16 cellular contexts compared by ENCODE assay signal in genomic region chr1:54002544-54003248, GRCh38. TPM values are rescaled to one million over a fixed set of nuclear protein-coding genes. Genes with fewer than 3 reads are reported as not detected.
DNase-seq lines count a peak whose midpoint lies in the region; ATAC-seq and TF ChIP-seq lines count a peak whose summit lies in the region.
"Had no signal": no experiment of that assay in that cellular context is flagged by ENCODE, and none has a peak within 500 bp of the region (broad histone marks: within the 10 kb centered on the region; RNA-seq: fewer than 3 reads in every experiment).

No MANE protein-coding gene starts in this region.

- no peak for ATAC-seq in activated CD8-positive, alpha-beta memory T cell treated with anti-CD3 and anti-CD28 coated beads, Interleukin-2, amount 10 ng/mL, durations not matched to agents 7 days and 5 days
- ATAC-seq in HG03159 (IDR thresholded peaks at IDR 0.05; ENCODE audit: unreplicated experiment) = no peak

- peaks cover 35% of the 10 kb centered on the region for H3K9me3 ChIP-seq in endodermal cell (ENCODE audit: control insufficient read depth, low read length)
- no peaks in the 10 kb centered on the region for H3K9me3 ChIP-seq in A673 (ENCODE audit: low read depth, low read length, poor library complexity, severe bottlenecking)
- no peaks in the 10 kb centered on the region for H3K9me3 ChIP-seq in BE2C

- peak; percentile 37 for DNase-seq in activated CD8-positive, alpha-beta memory T cell treated with anti-CD3 and anti-CD28 coated beads for 24 hours
- DNase-seq in activated CD8-positive, alpha-beta memory T cell treated with anti-CD3 and anti-CD28 coated beads, Interleukin-2, amount 10 ng/mL, durations not matched to agents 7 days and 5 days = no peak
- DNase-seq in endodermal cell = no peak
- DNase-seq in osteocyte (ENCODE audit: extremely low spot score, unreplicated experiment) = peak; percentile 54
- DNase-seq in A673 (ENCODE audit: low spot score) = no peak
- no peak for DNase-seq in BE2C
- DNase-seq: AML-193; CD4-positive, alpha-beta memory T cell; GDM1; HCEC 1CT; HFFc6 had no signal

- H3K4me3 Mint-ChIP-seq in activated CD8-positive, alpha-beta memory T cell treated with anti-CD3 and anti-CD28 coated beads, Interleukin-2, amount 10 ng/mL, durations not matched to agents 7 days and 5 days = no peak overlapping the region
- H3K4me3 Mint-ChIP-seq in endodermal cell (no peak overlapping the region), osteocyte (ENCODE audit: unreplicated experiment) (no peak overlapping the region)
- H3K4me3 Mint-ChIP-seq: CD4-positive, alpha-beta memory T cell; HFFc6 had no signal

- no peak overlapping the region for H3K9ac ChIP-seq in endodermal cell (ENCODE audit: extremely low read depth, low read length, poor library complexity, severe bottlenecking)
- H3K9ac ChIP-seq: BLaER1 treated with 17β-estradiol and CSF1 and Interleukin-3, amounts not matched to agents 10 nM and 100 nM had no signal

- no peaks in the 10 kb centered on the region for H3K9me3 Mint-ChIP-seq in activated CD8-positive, alpha-beta memory T cell treated with anti-CD3 and anti-CD28 coated beads, Interleukin-2, amount 10 ng/mL, durations not matched to agents 7 days and 5 days (ENCODE audit: low read depth)
- peaks cover 29% of the 10 kb centered on the region for H3K9me3 Mint-ChIP-seq in endodermal cell
- no peaks in the 10 kb centered on the region for H3K9me3 Mint-ChIP-seq in osteocyte (ENCODE audit: unreplicated experiment)

- 88 to 100% methylated on average over 2 to 9 of the region's 9 CpGs for WGBS in endodermal cell (ENCODE audit: insufficient coverage in 1 of 2, insufficient read length in 1 of 2), 2 experiments

- H3K36me3 Mint-ChIP-seq in activated CD8-positive, alpha-beta memory T cell treated with anti-CD3 and anti-CD28 coated beads, Interleukin-2, amount 10 ng/mL, durations not matched to agents 7 days and 5 days = no peaks in the 10 kb centered on the region
- H3K36me3 Mint-ChIP-seq in endodermal cell (ENCODE audit: low read depth) (peaks cover 2% of the 10 kb centered on the region), osteocyte (ENCODE audit: unreplicated experiment) (no peaks in the 10 kb centered on the region)
- H3K36me3 Mint-ChIP-seq: CD4-positive, alpha-beta memory T cell had no signal

- no peaks in the 10 kb centered on the region for H3K4me1 Mint-ChIP-seq in activated CD8-positive, alpha-beta memory T cell treated with anti-CD3 and anti-CD28 coated beads, Interleukin-2, amount 10 ng/mL, durations not matched to agents 7 days and 5 days
- H3K4me1 Mint-ChIP-seq in endodermal cell (peaks cover 3% of the 10 kb centered on the region), osteocyte (ENCODE audit: unreplicated experiment) (no peaks in the 10 kb centered on the region)
- H3K4me1 Mint-ChIP-seq: CD4-positive, alpha-beta memory T cell had no signal

- no peak overlapping the region for H3K27ac ChIP-seq in endodermal cell (ENCODE audit: low read depth, low read length)
- no peak overlapping the region for H3K27ac ChIP-seq in A673 (ENCODE audit: low read depth, low read length, poor library complexity, severe bottlenecking)
- H3K27ac ChIP-seq: BLaER1 treated with 17β-estradiol and CSF1 and Interleukin-3, amounts not matched to agents 10 nM and 100 nM; HL-60 had no signal

- TF ChIP-seq CTCF in endodermal cell (conservative IDR thresholded peaks at IDR 0.05) = no peak
- TF ChIP-seq CTCF in osteocyte (IDR thresholded peaks at IDR 0.05) = no peak
- no peak for TF ChIP-seq CTCF in A673 (conservative IDR thresholded peaks at IDR 0.05; ENCODE audit: low read depth, low read length)
- no peak for TF ChIP-seq CTCF in BE2C (IDR thresholded peaks at IDR 0.05; ENCODE audit: low read depth, low read length)

- POLR2A ChIA-PET in A673 (lab: Charles Lee; ENCODE audit: low non-redundant PET) = no interaction called here

- peak overlapping the region; percentile 61 for H3K4me3 ChIP-seq in endodermal cell (ENCODE audit: low read length)
- no peak overlapping the region for H3K4me3 ChIP-seq in A673 (ENCODE audit: low read depth, low read length, poor library complexity, severe bottlenecking)
- no peak overlapping the region for H3K4me3 ChIP-seq in BE2C (ENCODE audit: low read depth, low read length)
- H3K4me3 ChIP-seq: BLaER1 treated with 17β-estradiol and CSF1 and Interleukin-3, amounts not matched to agents 10 nM and 100 nM had no signal

- intact Hi-C loops in A673 (cut with micrococcal nuclease; ENCODE audit: unreplicated experiment) = no loop called here

- BruUV-seq in A673 (replicated peaks; lab: Mats Ljungman, UMichigan) = no TSS peak

- no peaks in the 10 kb centered on the region for H3K36me3 ChIP-seq in endodermal cell (ENCODE audit: control insufficient read depth, insufficient read depth, low read length)
- H3K36me3 ChIP-seq in A673 (ENCODE audit: insufficient read depth, low read length, poor library complexity, severe bottlenecking) = no peaks in the 10 kb centered on the region
- H3K36me3 ChIP-seq in BE2C = no peaks in the 10 kb centered on the region
- H3K36me3 ChIP-seq: BLaER1 treated with 17β-estradiol and CSF1 and Interleukin-3, amounts not matched to agents 10 nM and 100 nM had no signal

- no peak overlapping the region for H3K27ac Mint-ChIP-seq in activated CD8-positive, alpha-beta memory T cell treated with anti-CD3 and anti-CD28 coated beads, Interleukin-2, amount 10 ng/mL, durations not matched to agents 7 days and 5 days
- H3K27ac Mint-ChIP-seq in endodermal cell = no peak overlapping the region
- no peak overlapping the region for H3K27ac Mint-ChIP-seq in osteocyte (ENCODE audit: unreplicated experiment)
- H3K27ac Mint-ChIP-seq: CD4-positive, alpha-beta memory T cell; HFFc6 had no signal

- H3K27me3 ChIP-seq in endodermal cell (ENCODE audit: control insufficient read depth, insufficient read depth, low read length, poor library complexity, severe bottlenecking) (no peaks in the 10 kb centered on the region), A673 (replicated peaks; ENCODE audit: insufficient read depth, low read depth, low read length, poor library complexity) (no peaks in the 10 kb centered on the region), BE2C (no peaks in the 10 kb centered on the region)
- H3K27me3 ChIP-seq: BLaER1 treated with 17β-estradiol and CSF1 and Interleukin-3, amounts not matched to agents 10 nM and 100 nM had no signal

- peaks cover 6% of the 10 kb centered on the region for H3K27me3 Mint-ChIP-seq in activated CD8-positive, alpha-beta memory T cell treated with anti-CD3 and anti-CD28 coated beads, Interleukin-2, amount 10 ng/mL, durations not matched to agents 7 days and 5 days
- H3K27me3 Mint-ChIP-seq in endodermal cell (ENCODE audit: insufficient read depth) (no peaks in the 10 kb centered on the region), osteocyte (ENCODE audit: unreplicated experiment) (peaks cover 28% of the 10 kb centered on the region)

- CTCF ChIA-PET in activated CD8-positive, alpha-beta memory T cell treated with anti-CD3 and anti-CD28 coated beads, Interleukin-2, amount 10 ng/mL, durations not matched to agents 7 days and 5 days (lab: Charles Lee) = no interaction called here
- CTCF ChIA-PET in A673 (lab: Charles Lee) = interaction anchor here (0.5 kb wide), 1 partner anchor 135 kb away, joined by 6 read pairs; no protein-coding TSS in a partner anchor

- H3K4me1 ChIP-seq in endodermal cell (ENCODE audit: control insufficient read depth, insufficient read depth, low read length) (no peaks in the 10 kb centered on the region), A673 (ENCODE audit: insufficient read depth, low read length, poor library complexity, severe bottlenecking) (no peaks in the 10 kb centered on the region), BE2C (no peaks in the 10 kb centered on the region)
- H3K4me1 ChIP-seq: BLaER1 treated with 17β-estradiol and CSF1 and Interleukin-3, amounts not matched to agents 10 nM and 100 nM had no signal

RNA-seq across cellular contexts. Expression of gene LDLRAD1, which starts 15.3 kb away (rescaled TPM):
- total RNA-seq in activated CD8-positive, alpha-beta memory T cell treated with anti-CD3 and anti-CD28 coated beads, Interleukin-2, amount 10 ng/mL, durations not matched to agents 7 days and 5 days = not detected
- total RNA-seq in endodermal cell (not detected), osteocyte (not detected in 2 replicates), A673 (2021) (not detected in 2 replicates)
- polyA plus RNA-seq in endodermal cell (2013, experiment 1 of 2) = not detected
- not detected for polyA plus RNA-seq in endodermal cell (2013, experiment 2 of 2)
- not detected for polyA plus RNA-seq in BE2C (2012; ENCODE audit: insufficient read depth, insufficient read length, low read depth)
- total RNA-seq: CD4-positive, alpha-beta memory T cell; H4; HFFc6 had no signal
- polyA plus RNA-seq: AG04450; CD4-positive, alpha-beta memory T cell had no signal

RNA-seq across cellular contexts. Expression of gene TMEM59, which starts 50.3 kb away (rescaled TPM):
- 100 to 1,000 TPM; 165 to 171 TPM for total RNA-seq in activated CD8-positive, alpha-beta memory T cell treated with anti-CD3 and anti-CD28 coated beads, Interleukin-2, amount 10 ng/mL, durations not matched to agents 7 days and 5 days
- 100 to 1,000 TPM in 1 of 2 donors, 10 to 100 TPM in 1; 99.6 to 112 TPM for total RNA-seq in endodermal cell
- 157 TPM for polyA plus RNA-seq in endodermal cell (2013, experiment 1 of 2)
- 139 TPM for polyA plus RNA-seq in endodermal cell (2013, experiment 2 of 2)
- total RNA-seq in osteocyte = 399 and 409 TPM in 2 replicates
- 73.5 and 82.1 TPM in 2 replicates for total RNA-seq in A673 (2021)
- polyA plus RNA-seq in BE2C (2012; ENCODE audit: insufficient read depth, insufficient read length, low read depth) = 85.0 TPM

RNA-seq across cellular contexts. Expression of gene TCEANC2, which starts 50.7 kb away (rescaled TPM):
- 10 to 100 TPM; 11.8 to 13.1 TPM for total RNA-seq in activated CD8-positive, alpha-beta memory T cell treated with anti-CD3 and anti-CD28 coated beads, Interleukin-2, amount 10 ng/mL, durations not matched to agents 7 days and 5 days
- total RNA-seq in endodermal cell = 1 to 10 TPM; 5.9 to 6.6 TPM
- 5.4 TPM for polyA plus RNA-seq in endodermal cell (2013, experiment 1 of 2)
- 5.3 TPM for polyA plus RNA-seq in endodermal cell (2013, experiment 2 of 2)
- total RNA-seq in osteocyte = 3.1 and 3.9 TPM in 2 replicates
- 3.8 and 4.2 TPM in 2 replicates for total RNA-seq in A673 (2021)
- polyA plus RNA-seq in BE2C (2012; ENCODE audit: insufficient read depth, insufficient read length, low read depth) = 1.6 TPM

RNA-seq across cellular contexts. Expression of gene LRRC42, which starts 56.5 kb away (rescaled TPM):
- 10 to 100 TPM; 20.5 to 22.3 TPM for total RNA-seq in activated CD8-positive, alpha-beta memory T cell treated with anti-CD3 and anti-CD28 coated beads, Interleukin-2, amount 10 ng/mL, durations not matched to agents 7 days and 5 days
- total RNA-seq in endodermal cell = 10 to 100 TPM; 46.0 to 55.1 TPM
- polyA plus RNA-seq in endodermal cell (2013, experiment 1 of 2) = 62.3 TPM
- 59.9 TPM for polyA plus RNA-seq in endodermal cell (2013, experiment 2 of 2)
- total RNA-seq in osteocyte = 30.1 and 32.8 TPM in 2 replicates
- 25.7 and 25.8 TPM in 2 replicates for total RNA-seq in A673 (2021)
- 7.5 TPM for polyA plus RNA-seq in BE2C (2012; ENCODE audit: insufficient read depth, insufficient read length, low read depth)

RNA-seq across cellular contexts. Expression of gene IFT25, which starts 57.2 kb away (rescaled TPM):
- 10 to 100 TPM; 69.3 to 82.6 TPM for total RNA-seq in activated CD8-positive, alpha-beta memory T cell treated with anti-CD3 and anti-CD28 coated beads, Interleukin-2, amount 10 ng/mL, durations not matched to agents 7 days and 5 days
- total RNA-seq in endodermal cell (10 to 100 TPM; 34.8 to 56.7 TPM), osteocyte (29.2 and 29.9 TPM in 2 replicates), A673 (2021) (34.7 and 41.0 TPM in 2 replicates)
- polyA plus RNA-seq in endodermal cell (2013, experiment 1 of 2) = 52.3 TPM
- polyA plus RNA-seq in endodermal cell (2013, experiment 2 of 2) = 50.7 TPM
- polyA plus RNA-seq in BE2C (2012; ENCODE audit: insufficient read depth, insufficient read length, low read depth) = 0.65 TPM

Comparison
In these comparisons a context has a peak if more than half of its experiments do, and no peak if none do; other contexts are left out.
1. DNase-seq: peak in activated CD8-positive, alpha-beta memory T cell treated with anti-CD3 and anti-CD28 coated beads for 24 hours (single experiment) and osteocyte (single experiment); none in activated CD8-positive, alpha-beta memory T cell treated with anti-CD3 and anti-CD28 coated beads, Interleukin-2, amount 10 ng/mL, durations not matched to agents 7 days and 5 days (single experiment), endodermal cell (single experiment), A673 (single experiment) and BE2C (single experiment).